Comparison of ENCODE assay signal across 21 cellular contexts in the genomic region with DNA sequence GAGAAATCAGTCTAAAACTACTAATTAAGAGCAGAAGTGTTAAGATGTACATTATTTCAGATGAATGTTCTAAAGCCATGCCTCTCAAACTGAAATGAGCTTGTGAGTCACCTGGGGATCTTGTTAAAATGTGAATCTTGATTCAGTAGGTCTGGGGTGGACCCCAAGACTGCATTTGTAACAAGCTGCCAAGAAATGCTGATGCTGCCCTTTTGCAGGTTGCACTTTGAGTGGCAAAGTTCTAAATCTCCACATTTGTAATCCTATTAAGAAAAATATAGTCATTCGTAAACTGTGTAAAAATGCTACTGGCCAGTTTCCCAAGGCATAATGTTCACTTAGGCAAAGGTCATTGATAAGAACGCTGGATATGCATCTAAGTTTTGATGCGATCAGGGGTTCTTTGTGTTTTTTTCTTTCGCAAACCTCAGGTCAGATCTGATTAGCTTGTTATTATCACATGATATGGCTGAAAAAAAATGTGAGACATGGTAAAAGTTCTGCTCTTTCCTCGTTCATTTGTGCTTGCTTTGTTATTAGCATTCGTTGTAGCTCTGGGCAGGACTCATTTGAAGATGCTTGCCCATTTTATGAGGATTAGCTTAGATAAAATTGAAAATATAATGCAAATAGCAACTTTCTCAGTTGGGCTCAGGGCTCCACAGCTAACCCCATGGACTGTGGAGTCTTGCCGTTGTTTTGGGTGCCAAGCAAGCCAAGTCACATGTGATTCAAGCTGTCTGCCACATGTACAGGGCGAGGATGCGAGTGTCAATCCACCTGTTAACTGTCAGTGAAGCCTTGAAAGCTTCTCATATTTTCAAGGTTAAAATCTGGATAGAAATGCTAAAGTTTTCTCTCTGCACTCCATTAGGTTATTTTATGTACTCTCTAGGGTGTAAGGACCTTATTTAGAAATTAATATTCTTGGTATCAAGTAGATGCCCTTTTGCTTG. TPM values are rescaled to one million over a fixed set of nuclear protein-coding genes. Genes with fewer than 3 reads are reported as not detected.
DNase-seq lines count a peak whose midpoint lies in the region; ATAC-seq, FAIRE-seq and TF ChIP-seq lines count a peak whose summit lies in the region.
"Had no signal": no experiment of that assay in that cellular context is flagged by ENCODE, and none has a peak within 500 bp of the region (broad histone marks: within the 10 kb centered on the region; RNA-seq: fewer than 3 reads in every experiment).

No MANE protein-coding gene starts in this region.

- CTCF ChIA-PET in A549 (lab: Yijun Ruan, JAX), result no interaction called here
- CTCF ChIA-PET in HepG2 (lab: Yijun Ruan, JAX; ENCODE audit: low intra/inter-chr PET ratio, low total read pairs), result no interaction called here

- TF ChIP-seq POLR2A in A549 (IDR thresholded peaks at IDR 0.05; ENCODE audit: low read length) (no peak), HepG2 (IDR thresholded peaks at IDR 0.05; ENCODE audit: insufficient read depth in 1 of 2, low read depth in 2 of 2, low read length in 2 of 2) (no peak)

- 35% methylated on average over 9 of the region's 9 CpGs for WGBS in A549 (ENCODE audit: missing lambda C conversion rate)
- 31% methylated on average over 9 of the region's 9 CpGs for WGBS in HepG2 (ENCODE audit: low lambda C conversion rate)

- no peaks in the 10 kb centered on the region for H4K20me1 ChIP-seq in HepG2 (ENCODE audit: insufficient read depth, low read length)

- peaks cover 10% of the 10 kb centered on the region for H3K36me3 Mint-ChIP-seq in T-helper 17 cell (ENCODE audit: low read depth)

- no peak overlapping the region for H3K4me3 ChIP-seq in A549
- no peak overlapping the region for H3K4me3 ChIP-seq in HepG2 (replicated peaks in 1 of 3; ENCODE audit: insufficient read depth in 1 of 3, low read depth in 2 of 3, low read length in 3 of 3)
- H3K4me3 ChIP-seq in parathyroid adenoma (ENCODE audit: low read depth, low read length), result no peak overlapping the region
- H3K4me3 ChIP-seq in lower lobe of right lung, result no peak overlapping the region
- H3K4me3 ChIP-seq: GM12878, GM23248 had no signal

- BruUV-seq in HepG2 (replicated peaks; lab: Mats Ljungman, UMichigan), result no TSS peak

- H3K27me3 ChIP-seq in HepG2 (ENCODE audit: control insufficient read depth in 1 of 2, insufficient read depth in 2 of 2, low read length in 2 of 2) (peaks cover 0 to 10% of the 10 kb centered on the region in 2 experiments; a peak in 1 of 5 replicates), parathyroid adenoma (ENCODE audit: control insufficient read depth, insufficient read depth, low read length) (no peaks in the 10 kb centered on the region), lower lobe of right lung (ENCODE audit: low read depth) (no peaks in the 10 kb centered on the region)

- H3K9ac ChIP-seq in HepG2 (ENCODE audit: insufficient read depth, low read depth, low read length) (no peak overlapping the region), parathyroid adenoma (no peak overlapping the region)
- H3K9ac ChIP-seq: GM23248 had no signal

- TF ChIP-seq RAD21 in A549 (conservative IDR thresholded peaks at IDR 0.05 in 1 of 2, IDR thresholded peaks at IDR 0.05 in 1 of 2) (no peak), HepG2 (CRISPR knock-in tag; IDR thresholded peaks at IDR 0.05) (no peak)

- no peak for TF ChIP-seq CTCF in A549 (IDR thresholded peaks at IDR 0.05)
- no peak for TF ChIP-seq CTCF in HepG2 (CRISPR knock-in tag; IDR thresholded peaks at IDR 0.05)
- no peak for TF ChIP-seq CTCF in parathyroid adenoma (IDR thresholded peaks at IDR 0.05)
- TF ChIP-seq CTCF in lower lobe of right lung (IDR thresholded peaks at IDR 0.05), result no peak

- H3K79me2 ChIP-seq in HepG2 (ENCODE audit: insufficient read depth, low read length), result no peaks in the 10 kb centered on the region
- H3K79me2 ChIP-seq in parathyroid adenoma, result no peaks in the 10 kb centered on the region

- H3K4me3 Mint-ChIP-seq in T-helper 17 cell, result no peak overlapping the region
- H3K4me3 Mint-ChIP-seq: B cell; CD4-positive, alpha-beta T cell; H9 had no signal

- H3K36me3 ChIP-seq in HepG2 (replicated peaks in 1 of 2; ENCODE audit: control insufficient read depth in 1 of 2, insufficient read depth in 2 of 2, low read length in 2 of 2), result no peaks in the 10 kb centered on the region
- H3K36me3 ChIP-seq in parathyroid adenoma (ENCODE audit: control insufficient read depth, insufficient read depth, low read length), result no peaks in the 10 kb centered on the region
- no peaks in the 10 kb centered on the region for H3K36me3 ChIP-seq in lower lobe of right lung

- TF ChIP-seq EP300 in A549 (IDR thresholded peaks at IDR 0.05) (no peak), HepG2 (IDR thresholded peaks at IDR 0.05; ENCODE audit: low read depth in 2 of 2, low read length in 2 of 2) (no peak), HepG2 (CRISPR knock-in tag; IDR thresholded peaks at IDR 0.05; ENCODE audit: borderline replicate concordance) (no peak)

- no peak overlapping the region for H3K4me2 ChIP-seq in A549
- no peak overlapping the region for H3K4me2 ChIP-seq in HepG2 (ENCODE audit: low read depth, low read length)
- H3K4me2 ChIP-seq in parathyroid adenoma (ENCODE audit: low read length), result peak overlapping the region; percentile 21

- H3K27me3 Mint-ChIP-seq in T-helper 17 cell, result no peaks in the 10 kb centered on the region
- H3K27me3 Mint-ChIP-seq: B cell; CD4-positive, alpha-beta T cell had no signal

- H2AFZ ChIP-seq in HepG2 (ENCODE audit: low read length) (no peak overlapping the region), parathyroid adenoma (no peak overlapping the region)
- H2AFZ ChIP-seq: GM23248 had no signal

- peaks cover 39% of the 10 kb centered on the region for H3K4me1 Mint-ChIP-seq in T-helper 17 cell

- no peak for ATAC-seq in A549
- no peak for ATAC-seq in T-helper 17 cell
- ATAC-seq in HepG2, result no peak
- no peak for ATAC-seq in lower lobe of right lung
- ATAC-seq: GM12878 had no signal

- H3K27ac Mint-ChIP-seq in T-helper 17 cell, result peak overlapping the region; percentile 9
- H3K27ac Mint-ChIP-seq: B cell; CD4-positive, alpha-beta T cell; H9 had no signal

- no peak for DNase-seq in A549 (ENCODE audit: low read depth in 1 of 2, low spot score in 1 of 2)
- DNase-seq in T-helper 17 cell, result no peak
- DNase-seq in HepG2 (ENCODE audit: low spot score), result no peak
- no peak for DNase-seq in activated CD4-positive, alpha-beta T cell treated with anti-CD3 and anti-CD28 coated beads for 4 hours
- DNase-seq in lower lobe of right lung, result no peak
- no peak for DNase-seq in SHP77 treated with DMSO at 0.1 percent for 48 hours (lab: John Stamatoyannopoulos, UW)
- no peak for DNase-seq in germinal center (ENCODE audit: low spot score)
- DNase-seq: C1 segment of cervical spinal cord; Calu3; CD4-positive, alpha-beta T cell; DMS 273 treated with DMSO at 0.1 percent for 48 hours; DMS79; GM23248; H9 had no signal

- in situ Hi-C loops in HepG2 (cut with HindIII; ENCODE audit: extremely low pct_ligation_motif_present, low pct_unique_long_range_greater_than_20kb), result no loop called here

- no peak overlapping the region for H3K27ac ChIP-seq in A549
- no peak overlapping the region for H3K27ac ChIP-seq in HepG2 (ENCODE audit: extremely low read length, insufficient read depth, low read length)
- H3K27ac ChIP-seq in parathyroid adenoma, result no peak overlapping the region
- no peak overlapping the region for H3K27ac ChIP-seq in lower lobe of right lung
- H3K27ac ChIP-seq: GM23248 had no signal

- H3K4me1 ChIP-seq in A549, result no peaks in the 10 kb centered on the region
- H3K4me1 ChIP-seq in HepG2 (ENCODE audit: insufficient read depth, low read length), result peaks cover 7% of the 10 kb centered on the region; the same call in 1 of the 2 replicates
- H3K4me1 ChIP-seq in parathyroid adenoma, result no peaks in the 10 kb centered on the region
- no peaks in the 10 kb centered on the region for H3K4me1 ChIP-seq in lower lobe of right lung

- intact Hi-C loops in HepG2 (cut with micrococcal nuclease; ENCODE audit: unreplicated experiment) (no loop called here), lower lobe of right lung (cut with DNase I) (no loop called here)

- H3K9me3 ChIP-seq in A549 (no peaks in the 10 kb centered on the region), T-helper 17 cell (ENCODE audit: control insufficient read depth, low read length, poor library complexity, severe bottlenecking) (no peaks in the 10 kb centered on the region), HepG2 (ENCODE audit: low read length) (no peaks in the 10 kb centered on the region), parathyroid adenoma (ENCODE audit: control insufficient read depth, low read length) (no peaks in the 10 kb centered on the region), lower lobe of right lung (no peaks in the 10 kb centered on the region)

- POLR2A ChIA-PET in A549 (lab: Yijun Ruan, JAX), result no interaction called here
- POLR2A ChIA-PET in HepG2 (lab: Yijun Ruan, JAX), result no interaction called here

- FAIRE-seq in A549 (lab: Jason Lieb, UNC) (no peak), HepG2 (lab: Jason Lieb, UNC) (no peak)
- FAIRE-seq: GM12878, GM18507 had no signal

RNA-seq across cellular contexts. Expression of gene TBC1D1, which starts 12.1 kb away (rescaled TPM):
- polyA plus RNA-seq in A549 (2011; rRNA removed) (25.7 and 28.5 TPM in 2 replicates), A549 (2017; fragmentation: RNase III; extraction: RNeasy Plus Mini Kit Qiagen cat#74134 plus additional on column Dnase treatment) (22.6 to 26.5 TPM (median 24.2 TPM) in 3 replicates), HepG2 (2011; rRNA removed) (35.1 and 37.3 TPM in 2 replicates)
- polyA plus RNA-seq in A549 (2012; cell fraction: cytosol; rRNA removed), result 21.8 and 22.7 TPM in 2 replicates
- 16.9 and 21.0 TPM in 2 replicates for polyA plus RNA-seq in A549 (2012; cell fraction: nucleus; rRNA removed)
- polyA minus RNA-seq in A549 (2011; rRNA and poly(A)+ RNA removed), result 29.6 and 35.3 TPM in 2 replicates
- total RNA-seq in T-helper 17 cell (10 to 100 TPM; 45.5 to 51.1 TPM), HepG2 (2016; rRNA removed; fragmentation: Illumina TruSeq; extraction: Trizol) (62.8 and 72.4 TPM in 2 replicates), lower lobe of right lung (56.5 TPM)
- total RNA-seq in HepG2 (2016; cell fraction: cytosol; rRNA removed; fragmentation: Illumina TruSeq; extraction: Trizol; ENCODE audit: low read depth), result 64.8 and 77.1 TPM in 2 replicates
- total RNA-seq in HepG2 (2016; cell fraction: insoluble cytoplasmic fraction; rRNA removed; fragmentation: Illumina TruSeq; extraction: Trizol), result 53.2 and 64.4 TPM in 2 replicates
- total RNA-seq in HepG2 (2016; cell fraction: membrane; rRNA removed; fragmentation: Illumina TruSeq; extraction: Trizol), result 145 TPM in 2 replicates
- 39.0 and 39.8 TPM in 2 replicates for total RNA-seq in HepG2 (2016; cell fraction: nucleus; rRNA removed; fragmentation: Illumina TruSeq; extraction: Trizol)
- 45.5 and 45.8 TPM in 2 replicates for polyA plus RNA-seq in HepG2 (2011; cell fraction: cytosol; rRNA removed)
- 28.9 and 31.3 TPM in 2 replicates for polyA plus RNA-seq in HepG2 (2011; cell fraction: nucleus; rRNA removed)
- 36.5 and 47.0 TPM in 2 replicates for polyA plus RNA-seq in HepG2 (2012)
- polyA plus RNA-seq in HepG2 (2016; cell fraction: cytosol; fragmentation: Illumina TruSeq; extraction: Trizol; ENCODE audit: low read depth), result 59.1 and 60.0 TPM in 2 replicates
- polyA plus RNA-seq in HepG2 (2016; cell fraction: insoluble cytoplasmic fraction; fragmentation: Illumina TruSeq; extraction: Trizol; ENCODE audit: low read depth), result 66.3 and 68.6 TPM in 2 replicates
- polyA plus RNA-seq in HepG2 (2016; cell fraction: membrane; fragmentation: Illumina TruSeq; extraction: Trizol; ENCODE audit: low read depth), result 115 and 125 TPM in 2 replicates
- polyA plus RNA-seq in HepG2 (2016; cell fraction: nucleus; fragmentation: Illumina TruSeq; extraction: Trizol; ENCODE audit: insufficient read depth, low read depth), result 43.0 and 44.9 TPM in 2 replicates
- 22.7 and 52.3 TPM in 2 replicates for polyA minus RNA-seq in HepG2 (2011; rRNA and poly(A)+ RNA removed; ENCODE audit: low replicate concordance)
- polyA minus RNA-seq in HepG2 (2011; cell fraction: cytosol; rRNA and poly(A)+ RNA removed), result 39.2 and 52.8 TPM in 2 replicates
- 33.9 and 36.3 TPM in 2 replicates for polyA minus RNA-seq in HepG2 (2011; cell fraction: nucleus; rRNA and poly(A)+ RNA removed)

RNA-seq across cellular contexts. Expression of gene PTTG2, which starts 57.2 kb away (rescaled TPM):
- polyA plus RNA-seq in A549 (2011; rRNA removed) (not detected in 2 replicates), A549 (2017; fragmentation: RNase III; extraction: RNeasy Plus Mini Kit Qiagen cat#74134 plus additional on column Dnase treatment) (not detected in 3 replicates), HepG2 (2011; rRNA removed) (not detected in 2 replicates)
- not detected in 2 replicates for polyA plus RNA-seq in A549 (2012; cell fraction: cytosol; rRNA removed)
- polyA plus RNA-seq in A549 (2012; cell fraction: nucleus; rRNA removed), result not detected in 2 replicates
- polyA minus RNA-seq in A549 (2011; rRNA and poly(A)+ RNA removed), result not detected in 2 replicates
- total RNA-seq in T-helper 17 cell (1 to 10 TPM in 1 of 2 donors, not detected in 1; 1.5 TPM), HepG2 (2016; rRNA removed; fragmentation: Illumina TruSeq; extraction: Trizol) (not detected in 2 replicates), lower lobe of right lung (1.2 TPM)
- not detected in 2 replicates for total RNA-seq in HepG2 (2016; cell fraction: cytosol; rRNA removed; fragmentation: Illumina TruSeq; extraction: Trizol; ENCODE audit: low read depth)
- total RNA-seq in HepG2 (2016; cell fraction: insoluble cytoplasmic fraction; rRNA removed; fragmentation: Illumina TruSeq; extraction: Trizol), result not detected in 2 replicates
- total RNA-seq in HepG2 (2016; cell fraction: membrane; rRNA removed; fragmentation: Illumina TruSeq; extraction: Trizol), result not detected in 2 replicates
- total RNA-seq in HepG2 (2016; cell fraction: nucleus; rRNA removed; fragmentation: Illumina TruSeq; extraction: Trizol), result not detected in 2 replicates
- not detected in 2 replicates for polyA plus RNA-seq in HepG2 (2011; cell fraction: cytosol; rRNA removed)
- not detected in 2 replicates for polyA plus RNA-seq in HepG2 (2011; cell fraction: nucleus; rRNA removed)
- polyA plus RNA-seq in HepG2 (2012), result not detected in 2 replicates
- polyA plus RNA-seq in HepG2 (2016; cell fraction: cytosol; fragmentation: Illumina TruSeq; extraction: Trizol; ENCODE audit: low read depth), result not detected in 2 replicates
- polyA plus RNA-seq in HepG2 (2016; cell fraction: insoluble cytoplasmic fraction; fragmentation: Illumina TruSeq; extraction: Trizol; ENCODE audit: low read depth), result not detected in 2 replicates
- polyA plus RNA-seq in HepG2 (2016; cell fraction: membrane; fragmentation: Illumina TruSeq; extraction: Trizol; ENCODE audit: low read depth), result not detected in 2 replicates
- not detected in 2 replicates for polyA plus RNA-seq in HepG2 (2016; cell fraction: nucleus; fragmentation: Illumina TruSeq; extraction: Trizol; ENCODE audit: insufficient read depth, low read depth)
- not detected in 2 replicates for polyA minus RNA-seq in HepG2 (2011; rRNA and poly(A)+ RNA removed; ENCODE audit: low replicate concordance)
- polyA minus RNA-seq in HepG2 (2011; cell fraction: cytosol; rRNA and poly(A)+ RNA removed), result not detected in 2 replicates
- not detected in 2 replicates for polyA minus RNA-seq in HepG2 (2011; cell fraction: nucleus; rRNA and poly(A)+ RNA removed)
- total RNA-seq: A172, Calu3, G401, GM23248, H9, HT1080 had no signal
- polyA plus RNA-seq: GM23248 had no signal

Comparison
In these comparisons a context has a peak if more than half of its experiments do, and no peak if none do; other contexts are left out.
1. Of the 38 proteins assayed by ChIP-seq in both HepG2 and A549: peak only in HepG2: none; only in A549: none; in both: MAFK; in neither: 37.